In the genomic region with DNA sequence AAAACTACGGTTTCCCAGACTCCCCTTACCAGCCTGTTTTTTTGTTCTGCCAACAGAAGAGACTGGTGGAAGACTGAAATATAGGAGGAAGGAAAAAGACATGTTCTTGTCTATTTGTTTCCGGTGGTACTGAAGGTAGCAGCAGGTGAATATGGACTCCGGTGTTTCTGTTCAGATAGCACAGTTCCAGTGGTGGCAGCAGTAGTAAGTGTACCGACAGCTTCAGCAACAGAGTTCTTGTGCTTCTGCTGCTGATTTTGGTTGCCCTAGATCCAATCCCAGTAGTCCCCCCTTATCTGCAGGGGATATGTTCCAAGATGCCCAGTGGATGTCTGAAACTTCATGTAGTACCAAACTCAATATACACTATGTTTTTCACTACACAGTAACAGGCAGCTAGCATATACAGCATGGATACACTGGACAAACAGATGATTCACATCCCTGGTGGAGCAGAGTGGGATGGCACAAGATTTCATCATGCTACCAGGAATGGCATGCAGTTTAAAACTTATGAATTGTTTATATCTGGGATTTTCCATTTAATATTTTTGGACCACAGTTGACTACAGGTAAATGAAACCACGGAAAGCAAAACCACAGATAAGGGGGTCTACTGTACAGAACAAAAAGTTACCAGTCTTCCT, we compare ENCODE assay signal across 13 cellular contexts.
A peak's percentile ranks its signal among the peaks of the same experiment; 100 is the strongest.
DNase-seq lines count a peak whose midpoint lies in the region; ATAC-seq and TF ChIP-seq lines count a peak whose summit lies in the region.
"Had no signal": no experiment of that assay in that cellular context is flagged by ENCODE, and none has a peak within 500 bp of the region (broad histone marks: within the 10 kb centered on the region; RNA-seq: fewer than 3 reads in every experiment).

No MANE protein-coding gene starts in this region.

- peak; percentile 28 for TF ChIP-seq CTCF in cardiac muscle cell (IDR thresholded peaks at IDR 0.05; ENCODE audit: low read depth, low read length)

- intact Hi-C loops in Right ventricle myocardium inferior (cut with DNase I), result no loop called here

- no peak for ATAC-seq in Right ventricle myocardium inferior

- no peak overlapping the region for H3K27ac ChIP-seq in cardiac muscle cell
- H3K27ac ChIP-seq: KMS-11, sigmoid colon had no signal

- H3K4me3 ChIP-seq in cardiac muscle cell, result no peak overlapping the region
- H3K4me3 ChIP-seq: sigmoid colon had no signal

- no peaks in the 10 kb centered on the region for H3K36me3 ChIP-seq in cardiac muscle cell
- H3K36me3 ChIP-seq: sigmoid colon had no signal

- H3K9me3 ChIP-seq in cardiac muscle cell (ENCODE audit: low read depth), result no peaks in the 10 kb centered on the region

- no peaks in the 10 kb centered on the region for H3K4me1 ChIP-seq in cardiac muscle cell (ENCODE audit: low read depth)

- peak in 1 of 2 donors; percentile 74 for DNase-seq in cardiac muscle cell (ENCODE audit: low read depth in 1 of 2, low spot score in 1 of 2)
- no peak for DNase-seq in Right ventricle myocardium inferior (ENCODE audit: missing footprints)
- peak; percentile 67 for DNase-seq in SW480 (ENCODE audit: low spot score)
- DNase-seq in fibroblast of the conjunctiva (ENCODE audit: low read depth), result peak; percentile 90
- DNase-seq in NCI-H524 (lab: John Stamatoyannopoulos, UW), result no peak
- DNase-seq in SHP77 treated with DMSO at 0.1 percent for 48 hours (lab: John Stamatoyannopoulos, UW), result no peak
- no peak for DNase-seq in mucosa of gallbladder (ENCODE audit: low spot score)
- DNase-seq in T-helper 1 cell, result no peak
- DNase-seq: AML-193, midbrain, NCI-H524 treated with DMSO at 0.1 percent for 48 hours, sigmoid colon had no signal

- H3K27me3 ChIP-seq in cardiac muscle cell, result no peaks in the 10 kb centered on the region
- H3K27me3 ChIP-seq: sigmoid colon had no signal

Comparison
In these comparisons a context has a peak if more than half of its experiments do, and no peak if none do; other contexts are left out.
1. DNase-seq: peak in SW480 (single experiment) and fibroblast of the conjunctiva (single experiment); none in Right ventricle myocardium inferior (single experiment), NCI-H524 (0 of 2), SHP77 treated with DMSO at 0.1 percent for 48 hours (single experiment), mucosa of gallbladder (single experiment) and T-helper 1 cell (0 of 5).